In the genomic region with DNA sequence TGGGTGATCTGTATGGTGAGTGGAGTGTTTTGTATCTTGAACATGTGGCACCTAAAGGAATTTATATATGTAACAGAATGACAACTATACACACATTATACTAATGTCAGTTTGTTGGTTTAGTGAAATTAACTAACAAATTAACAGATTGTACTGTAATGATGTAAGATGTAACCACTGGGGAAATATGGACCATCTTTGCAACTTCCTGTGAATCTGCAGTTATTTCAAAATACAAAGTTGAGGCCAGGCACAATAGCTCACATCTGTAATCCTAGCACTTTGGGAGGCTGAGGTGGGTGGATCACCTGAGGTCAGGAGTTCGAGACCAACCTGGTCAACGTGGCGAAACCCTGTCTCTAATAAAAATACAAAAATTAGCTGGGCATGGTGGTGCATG, we compare ENCODE assay signal across 14 cellular contexts.
"Had no signal": no experiment of that assay in that cellular context is flagged by ENCODE, and none has a peak within 500 bp of the region (broad histone marks: within the 10 kb centered on the region; RNA-seq: fewer than 3 reads in every experiment).

No MANE protein-coding gene starts in this region.

- H3K4me1 Mint-ChIP-seq: neural crest cell had no signal

- H3K27me3 Mint-ChIP-seq: activated B cell treated with CpG ODN at 0.5 μM for 24 hours; activated CD4-positive, alpha-beta T cell treated with anti-CD3 and anti-CD28 coated beads, Interleukin-2, amount 10 ng/mL, durations not matched to agents 7 days and 5 days; memory B cell had no signal

- H3K27ac Mint-ChIP-seq: activated B cell treated with CpG ODN at 0.5 μM for 24 hours; activated CD4-positive, alpha-beta T cell treated with anti-CD3 and anti-CD28 coated beads, Interleukin-2, amount 10 ng/mL, durations not matched to agents 7 days and 5 days; memory B cell had no signal

- DNase-seq: activated B cell treated with CpG ODN at 0.5 μM for 24 hours; activated CD4-positive, alpha-beta T cell treated with anti-CD3 and anti-CD28 coated beads, Interleukin-2, amount 10 ng/mL, durations not matched to agents 7 days and 5 days; activated CD8-positive, alpha-beta memory T cell treated with anti-CD3 and anti-CD28 coated beads for 24 hours; activated naive CD4-positive, alpha-beta T cell; cortex of kidney; effector CD8-positive, alpha-beta T cell; gastrocnemius medialis; heart right ventricle; left lung; ovary; stimulated activated CD4-positive, alpha-beta T cell treated with anti-CD3 and anti-CD28 coated beads, Interleukin-4, amount 100 ng/mL, for 1 hour; stimulated activated CD8-positive, alpha-beta memory T cell treated with anti-CD3 and anti-CD28 coated beads, Interleukin-4, amount 100 ng/mL, for 48 hours had no signal

- ATAC-seq: gastrocnemius medialis, heart right ventricle, left lung had no signal

- H3K4me3 Mint-ChIP-seq: activated B cell treated with CpG ODN at 0.5 μM for 24 hours; activated CD4-positive, alpha-beta T cell treated with anti-CD3 and anti-CD28 coated beads, Interleukin-2, amount 10 ng/mL, durations not matched to agents 7 days and 5 days; memory B cell; neural crest cell had no signal

- H3K9me3 Mint-ChIP-seq: activated B cell treated with CpG ODN at 0.5 μM for 24 hours; activated CD4-positive, alpha-beta T cell treated with anti-CD3 and anti-CD28 coated beads, Interleukin-2, amount 10 ng/mL, durations not matched to agents 7 days and 5 days; memory B cell; neural crest cell had no signal
